In the genomic region with DNA sequence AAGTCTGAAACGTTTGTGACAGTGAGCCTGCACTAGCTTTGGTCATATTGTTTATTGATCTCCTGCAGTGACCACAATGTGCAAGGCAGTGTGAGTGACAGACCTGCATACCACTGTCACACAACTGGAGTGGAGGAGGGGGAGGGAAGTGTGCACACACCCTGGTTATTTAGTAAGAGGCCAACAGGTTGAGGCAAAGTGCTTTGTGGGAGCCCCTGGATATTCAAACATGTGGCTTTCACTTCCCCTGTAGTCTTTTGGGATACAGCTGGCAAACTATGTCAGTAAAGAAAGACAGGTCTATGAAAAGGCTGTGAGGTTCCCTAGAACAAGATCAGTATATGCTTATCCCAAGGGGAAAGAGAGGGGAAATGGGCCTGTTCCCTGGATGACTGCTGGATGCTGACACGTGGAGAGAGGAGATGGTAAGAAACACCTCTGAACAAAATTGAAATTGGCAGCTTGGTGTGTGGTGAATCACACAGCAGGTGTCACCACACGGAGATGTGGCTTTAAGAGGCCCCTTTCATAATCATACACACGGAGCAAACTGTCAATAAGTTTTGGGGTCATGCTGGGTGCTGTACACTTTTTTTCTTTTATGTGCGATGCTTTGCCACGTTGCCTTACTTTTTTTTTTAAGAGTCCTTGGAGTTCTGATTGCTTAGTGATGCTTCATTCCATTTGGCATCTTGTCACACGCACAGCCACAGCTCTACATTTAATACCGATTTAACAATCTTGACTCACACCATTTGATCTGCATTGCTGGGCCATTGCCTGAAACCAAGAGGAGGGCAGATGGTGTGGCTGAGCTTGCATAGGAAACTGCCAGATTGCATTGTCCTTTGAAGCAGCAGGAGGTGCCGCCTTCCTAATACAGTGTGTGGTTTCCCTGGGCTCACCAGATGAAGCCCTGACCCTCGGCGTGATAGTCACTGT, we compare ENCODE assay signal across 10 cellular contexts. TPM values are rescaled to one million over a fixed set of nuclear protein-coding genes. Genes with fewer than 3 reads are reported as not detected.
DNase-seq lines count a peak whose midpoint lies in the region; ATAC-seq lines count a peak whose summit lies in the region.
"Had no signal": no experiment of that assay in that cellular context is flagged by ENCODE, and none has a peak within 500 bp of the region (broad histone marks: within the 10 kb centered on the region; RNA-seq: fewer than 3 reads in every experiment).

No MANE protein-coding gene starts in this region.

- ATAC-seq in HG03045 (IDR thresholded peaks at IDR 0.05; ENCODE audit: unreplicated experiment) (peak; percentile 56), left lobe of liver (no peak), GM18858 (IDR thresholded peaks at IDR 0.05; ENCODE audit: unreplicated experiment) (no peak)

- H3K36me3 Mint-ChIP-seq in activated CD4-positive, alpha-beta T cell treated with anti-CD3 and anti-CD28 coated beads, Interleukin-2, amount 10 ng/mL, durations not matched to agents 7 days and 5 days (ENCODE audit: low read depth), result no peaks in the 10 kb centered on the region
- peaks cover 8% of the 10 kb centered on the region for H3K36me3 Mint-ChIP-seq in T-helper 1 cell treated with Interleukin-12 subunit alpha and Interleukin-12 subunit beta and Interleukin-4 antibody, amounts not matched to agents 30 μg/mL and 1 μg/mL, for 36 hours (ENCODE audit: low read depth)
- H3K36me3 Mint-ChIP-seq: natural killer cell had no signal

- POLR2A ChIA-PET in activated CD4-positive, alpha-beta T cell treated with anti-CD3 and anti-CD28 coated beads, Interleukin-2, amount 10 ng/mL, durations not matched to agents 7 days and 5 days (lab: Charles Lee), result interaction anchor here (0.6 kb wide), 1 partner anchor 12 kb away, joined by 6 read pairs; no protein-coding TSS in a partner anchor

- H3K9me3 Mint-ChIP-seq in activated CD4-positive, alpha-beta T cell treated with anti-CD3 and anti-CD28 coated beads, Interleukin-2, amount 10 ng/mL, durations not matched to agents 7 days and 5 days, result peaks cover 3% of the 10 kb centered on the region
- peaks cover 4% of the 10 kb centered on the region for H3K9me3 Mint-ChIP-seq in T-helper 1 cell treated with Interleukin-12 subunit alpha and Interleukin-12 subunit beta and Interleukin-4 antibody, amounts not matched to agents 30 μg/mL and 1 μg/mL, for 36 hours
- H3K9me3 Mint-ChIP-seq: natural killer cell had no signal

- no peak for DNase-seq in activated CD4-positive, alpha-beta T cell treated with anti-CD3 and anti-CD28 coated beads, Interleukin-2, amount 10 ng/mL, durations not matched to agents 7 days and 5 days
- no peak for DNase-seq in activated CD4-positive, alpha-beta T cell treated with anti-CD3 and anti-CD28 coated beads, Interleukin-2, amount 50 U/mL, for 4 hours
- DNase-seq in middle frontal gyrus (ENCODE audit: extremely low spot score, low spot score) (peak; percentile 47), left lobe of liver (ENCODE audit: low spot score) (no peak)
- no peak for DNase-seq in effector CD8-positive, alpha-beta T cell (lab: John Stamatoyannopoulos, UW)
- DNase-seq: DND-41, natural killer cell had no signal

- peak overlapping the region; percentile 10 for H3K27ac Mint-ChIP-seq in activated CD4-positive, alpha-beta T cell treated with anti-CD3 and anti-CD28 coated beads, Interleukin-2, amount 10 ng/mL, durations not matched to agents 7 days and 5 days
- peak overlapping the region; percentile 60 for H3K27ac Mint-ChIP-seq in T-helper 1 cell treated with Interleukin-12 subunit alpha and Interleukin-12 subunit beta and Interleukin-4 antibody, amounts not matched to agents 30 μg/mL and 1 μg/mL, for 36 hours
- H3K27ac Mint-ChIP-seq: natural killer cell had no signal

- CTCF ChIA-PET in activated CD4-positive, alpha-beta T cell treated with anti-CD3 and anti-CD28 coated beads, Interleukin-2, amount 10 ng/mL, durations not matched to agents 7 days and 5 days (lab: Charles Lee), result interaction anchor here (0.8 to 1.7 kb wide), 5 partner anchors 10 to 71 kb away, joined by 3 to 5 read pairs (median 3); no protein-coding TSS in a partner anchor

- H3K4me1 Mint-ChIP-seq in activated CD4-positive, alpha-beta T cell treated with anti-CD3 and anti-CD28 coated beads, Interleukin-2, amount 10 ng/mL, durations not matched to agents 7 days and 5 days, result peaks cover 33% of the 10 kb centered on the region
- H3K4me1 Mint-ChIP-seq in T-helper 1 cell treated with Interleukin-12 subunit alpha and Interleukin-12 subunit beta and Interleukin-4 antibody, amounts not matched to agents 30 μg/mL and 1 μg/mL, for 36 hours (ENCODE audit: low read depth), result peaks cover 35% of the 10 kb centered on the region

- H3K4me3 Mint-ChIP-seq in activated CD4-positive, alpha-beta T cell treated with anti-CD3 and anti-CD28 coated beads, Interleukin-2, amount 10 ng/mL, durations not matched to agents 7 days and 5 days, result no peak overlapping the region
- peak overlapping the region; percentile 15 for H3K4me3 Mint-ChIP-seq in T-helper 1 cell treated with Interleukin-12 subunit alpha and Interleukin-12 subunit beta and Interleukin-4 antibody, amounts not matched to agents 30 μg/mL and 1 μg/mL, for 36 hours
- H3K4me3 Mint-ChIP-seq: natural killer cell had no signal

- no peaks in the 10 kb centered on the region for H3K27me3 Mint-ChIP-seq in activated CD4-positive, alpha-beta T cell treated with anti-CD3 and anti-CD28 coated beads, Interleukin-2, amount 10 ng/mL, durations not matched to agents 7 days and 5 days
- no peaks in the 10 kb centered on the region for H3K27me3 Mint-ChIP-seq in T-helper 1 cell treated with Interleukin-12 subunit alpha and Interleukin-12 subunit beta and Interleukin-4 antibody, amounts not matched to agents 30 μg/mL and 1 μg/mL, for 36 hours (ENCODE audit: low read depth)

RNA-seq across cellular contexts. Expression of a gene that starts 11.3 kb away (rescaled TPM):
- total RNA-seq in activated CD4-positive, alpha-beta T cell treated with anti-CD3 and anti-CD28 coated beads, Interleukin-2, amount 10 ng/mL, durations not matched to agents 7 days and 5 days, result 1 to 10 TPM; 1.1 TPM
- total RNA-seq in left lobe of liver, result 0.63 TPM

RNA-seq across cellular contexts. Expression of a gene that starts 38.3 kb away (rescaled TPM):
- total RNA-seq in activated CD4-positive, alpha-beta T cell treated with anti-CD3 and anti-CD28 coated beads, Interleukin-2, amount 10 ng/mL, durations not matched to agents 7 days and 5 days, result 10 to 100 TPM in 1 of 2 experiments, 1 to 10 TPM in 1; 9.8 to 12.2 TPM
- total RNA-seq in left lobe of liver, result 0.70 TPM
